In the genomic region with DNA sequence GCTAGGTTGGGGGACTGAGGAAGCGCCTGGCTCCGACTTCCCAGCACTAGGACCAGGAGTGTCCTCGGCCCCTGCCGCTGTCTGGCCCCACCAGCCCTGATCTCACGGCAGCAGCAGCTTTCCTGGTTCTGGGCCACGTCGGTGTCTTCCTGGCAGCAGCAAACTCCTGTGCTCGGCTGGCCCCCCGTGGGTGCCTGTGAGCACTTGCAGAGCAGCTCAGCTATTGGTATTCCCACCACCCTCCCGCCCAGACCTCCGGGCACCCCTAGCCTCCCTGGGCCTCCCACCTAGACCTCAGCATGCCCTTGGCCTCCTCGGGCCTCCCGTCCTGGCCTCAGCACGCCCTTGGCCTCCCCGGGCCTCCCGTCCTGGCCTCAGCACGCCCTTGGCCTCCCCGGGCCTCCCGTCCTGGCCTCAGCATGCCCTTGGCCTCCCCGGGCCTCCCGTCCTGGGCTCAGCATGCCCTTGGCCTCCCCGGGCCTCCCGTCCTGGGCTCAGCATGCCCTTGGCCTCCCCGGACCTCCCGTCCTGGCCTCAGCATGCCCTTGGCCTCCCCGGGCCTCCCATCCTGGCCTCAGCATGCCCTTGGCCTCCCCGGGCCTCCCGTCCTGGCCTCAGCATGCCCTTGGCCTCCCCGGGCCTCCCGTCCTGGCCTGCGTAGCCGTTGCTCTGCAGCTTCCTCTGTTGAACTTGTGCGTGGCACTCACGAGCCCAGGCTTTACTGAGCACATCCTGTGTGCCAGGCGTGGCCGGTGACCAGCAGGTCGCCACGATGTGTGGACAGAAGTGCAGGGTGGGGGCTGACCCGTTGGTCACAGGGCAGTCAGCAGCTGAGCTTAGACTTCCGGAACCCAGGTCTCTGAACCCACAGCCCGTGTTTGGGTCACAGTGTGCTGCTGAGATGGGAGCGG, we compare ENCODE assay signal across 17 cellular contexts.
"Had no signal": no experiment of that assay in that cellular context is flagged by ENCODE, and none has a peak within 500 bp of the region (broad histone marks: within the 10 kb centered on the region; RNA-seq: fewer than 3 reads in every experiment).

No MANE protein-coding gene starts in this region.

- DNase-seq: activated B cell treated with CpG ODN at 0.5 μM for 24 hours; activated CD4-positive, alpha-beta T cell treated with anti-CD3 and anti-CD28 coated beads for 36 hours; activated CD4-positive, alpha-beta T cell treated with anti-CD3 and anti-CD28 coated beads, Interleukin-2, amount 50 U/mL, for 4 hours; activated CD8-positive, alpha-beta memory T cell treated with anti-CD3 and anti-CD28 coated beads for 24 hours; activated CD8-positive, alpha-beta memory T cell treated with anti-CD3 and anti-CD28 coated beads, Interleukin-2, amount 50 U/mL, for 4 hours; activated T-cell treated with anti-CD3 and anti-CD28 coated beads, Interleukin-2, amount 50 U/mL, for 24 hours; occipital lobe; retina; stimulated activated CD4-positive, alpha-beta T cell treated with anti-CD3 and anti-CD28 coated beads, Interleukin-4, amount 100 ng/mL, for 24 hours; stimulated activated naive CD8-positive, alpha-beta T cell treated with anti-CD3 and anti-CD28 coated beads, Interleukin-15, Interleukin-2, amounts not matched to agents 100 U/mL and 50 U/mL, for 24 hours had no signal

- H3K27me3 Mint-ChIP-seq: activated CD4-positive, alpha-beta T cell treated with anti-CD3 and anti-CD28 coated beads for 36 hours; activated T-helper 17 cell treated with anti-CD3 and anti-CD28 coated beads, Interleukin-2, amount 50 U/mL, for 72 hours had no signal

- H3K4me1 Mint-ChIP-seq: activated CD4-positive, alpha-beta T cell treated with anti-CD3 and anti-CD28 coated beads for 36 hours; activated T-helper 17 cell treated with anti-CD3 and anti-CD28 coated beads, Interleukin-2, amount 50 U/mL, for 72 hours had no signal

- H3K36me3 Mint-ChIP-seq: activated naive CD4-positive, alpha-beta T cell treated with anti-CD3 and anti-CD28 coated beads, Interleukin-2, amount 50 U/mL, for 72 hours had no signal

- H3K27ac ChIP-seq: epithelial cell of prostate, upper lobe of left lung had no signal

- H3K4me1 ChIP-seq: upper lobe of left lung had no signal

- H3K9me3 ChIP-seq: upper lobe of left lung had no signal

- H3K27ac Mint-ChIP-seq: activated B cell treated with CpG ODN at 0.5 μM for 24 hours; activated CD4-positive, alpha-beta T cell treated with anti-CD3 and anti-CD28 coated beads for 36 hours; activated naive CD4-positive, alpha-beta T cell treated with anti-CD3 and anti-CD28 coated beads, Interleukin-2, amount 50 U/mL, for 72 hours; activated T-cell treated with anti-CD3 and anti-CD28 coated beads, Interleukin-2, amount 50 U/mL, for 24 hours; activated T-helper 17 cell treated with anti-CD3 and anti-CD28 coated beads, Interleukin-2, amount 50 U/mL, for 72 hours; T-helper 1 cell treated with Interleukin-12 subunit alpha and Interleukin-12 subunit beta and Interleukin-4 antibody, amounts not matched to agents 30 μg/mL and 1 μg/mL, for 36 hours had no signal

- H3K36me3 ChIP-seq: upper lobe of left lung had no signal

- H3K4me3 Mint-ChIP-seq: activated B cell treated with CpG ODN at 0.5 μM for 24 hours; activated CD4-positive, alpha-beta T cell treated with anti-CD3 and anti-CD28 coated beads for 36 hours; activated T-cell treated with anti-CD3 and anti-CD28 coated beads, Interleukin-2, amount 50 U/mL, for 24 hours; activated T-helper 17 cell treated with anti-CD3 and anti-CD28 coated beads, Interleukin-2, amount 50 U/mL, for 72 hours; T-helper 1 cell treated with Interleukin-12 subunit alpha and Interleukin-12 subunit beta and Interleukin-4 antibody, amounts not matched to agents 30 μg/mL and 1 μg/mL, for 36 hours had no signal

- H3K4me3 ChIP-seq: upper lobe of left lung had no signal

- ATAC-seq: activated CD4-positive, alpha-beta T cell treated with anti-CD3 and anti-CD28 coated beads for 36 hours; activated naive CD4-positive, alpha-beta T cell treated with anti-CD3 and anti-CD28 coated beads, Interleukin-2, amount 50 U/mL, for 72 hours; activated T-helper 17 cell treated with anti-CD3 and anti-CD28 coated beads, Interleukin-2, amount 50 U/mL, for 72 hours; left lobe of liver; stimulated activated naive CD8-positive, alpha-beta T cell treated with anti-CD3 and anti-CD28 coated beads, Interleukin-15, Interleukin-2, amounts not matched to agents 100 U/mL and 50 U/mL, for 24 hours had no signal

- FAIRE-seq: keratinocyte had no signal

- H3K9me3 Mint-ChIP-seq: T-helper 1 cell treated with Interleukin-12 subunit alpha and Interleukin-12 subunit beta and Interleukin-4 antibody, amounts not matched to agents 30 μg/mL and 1 μg/mL, for 36 hours had no signal
